ENCODE assay signal across 1 cellular context in genomic region chr15:70793694-70794093, GRCh38.
TF ChIP-seq lines count a peak whose summit lies in the region.

No MANE protein-coding gene starts in this region.

TF ChIP-seq in HepG2, 621 proteins besides CTCF, POLR2A, EP300 and RAD21:
- TF ChIP-seq STAG1 (CRISPR knock-in tag; IDR thresholded peaks at IDR 0.05) = no peak
- TF ChIP-seq ZNF30 (CRISPR knock-in tag; IDR thresholded peaks at IDR 0.05) = no peak
- no peak for TF ChIP-seq E2F1 (CRISPR knock-in tag; IDR thresholded peaks at IDR 0.05)
- no peak for TF ChIP-seq SOX13 (IDR thresholded peaks at IDR 0.05)
- no peak for TF ChIP-seq SOX13 (CRISPR knock-in tag; conservative IDR thresholded peaks at IDR 0.05 in 1 of 2, IDR thresholded peaks at IDR 0.05 in 1 of 2)
- no peak for TF ChIP-seq ZNF513 (CRISPR knock-in tag; conservative IDR thresholded peaks at IDR 0.05)
- no peak for TF ChIP-seq ZHX1 (CRISPR knock-in tag; IDR thresholded peaks at IDR 0.05; ENCODE audit: low read depth)
- no peak for TF ChIP-seq ADNP (CRISPR knock-in tag; IDR thresholded peaks at IDR 0.05)
